ENCODE assay signal across 9 cellular contexts in the genomic region with DNA sequence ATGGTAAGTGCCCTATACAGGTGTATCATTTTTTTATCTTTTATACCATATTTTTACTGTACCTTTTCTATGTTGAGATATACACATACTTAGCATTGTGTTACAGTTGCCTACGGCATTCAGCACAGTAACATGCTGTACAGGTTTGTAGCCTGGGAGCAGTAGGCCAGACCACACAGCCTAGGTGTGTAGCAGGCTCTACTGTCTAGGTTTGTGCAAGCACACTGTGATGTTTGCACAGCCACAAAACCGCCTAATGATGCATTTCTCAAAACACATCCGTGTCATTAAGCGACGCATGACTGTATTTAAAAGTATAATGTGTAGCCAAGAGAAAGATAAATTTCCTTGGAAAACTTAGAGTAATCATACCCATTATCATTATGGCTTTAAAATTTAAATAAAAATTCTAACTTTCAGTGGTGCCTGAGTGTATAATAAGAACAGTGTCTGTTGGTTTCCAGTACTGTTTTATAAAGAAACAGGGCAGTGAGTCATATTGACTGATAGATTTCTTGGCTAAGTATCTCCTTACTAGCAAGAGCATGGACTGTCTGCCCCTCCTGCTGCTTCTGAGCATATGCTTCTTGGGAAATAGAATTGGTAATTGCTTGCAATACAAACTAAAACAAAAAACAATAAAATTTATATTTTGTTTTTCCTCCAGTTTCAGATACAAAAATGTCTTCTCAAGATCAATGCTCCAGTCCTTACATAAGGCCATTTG. TPM values are rescaled to one million over a fixed set of nuclear protein-coding genes. Genes with fewer than 3 reads are reported as not detected.
A peak's percentile ranks its signal among the peaks of the same experiment; 100 is the strongest.
DNase-seq lines count a peak whose midpoint lies in the region; TF ChIP-seq lines count a peak whose summit lies in the region.
"Had no signal": no experiment of that assay in that cellular context is flagged by ENCODE, and none has a peak within 500 bp of the region (broad histone marks: within the 10 kb centered on the region; RNA-seq: fewer than 3 reads in every experiment).

No MANE protein-coding gene starts in this region.

- DNase-seq in HCEC 1CT (peak; percentile 71), adrenal gland (peak in 3 of 7 donors; percentile 44 to 58 (median 55)), fibroblast of villous mesenchyme (ENCODE audit: low read depth) (peak; percentile 59), stomach (no peak), NCI-H187 treated with DMSO at 0.1 percent for 48 hours (lab: John Stamatoyannopoulos, UW) (no peak), kidney glomerular epithelial cell (lab: John Stamatoyannopoulos, UW) (no peak)
- no peak for DNase-seq in activated naive CD4-positive, alpha-beta T cell treated with anti-CD3 and anti-CD28 coated beads, Interleukin-2, amount 10 ng/mL, durations not matched to agents 7 days and 5 days
- no peak for DNase-seq in stimulated activated CD4-positive, alpha-beta T cell treated with anti-CD3 and anti-CD28 coated beads, Interleukin-4, amount 100 ng/mL, for 1 hour

- peaks cover 44% of the 10 kb centered on the region for H3K36me3 Mint-ChIP-seq in activated naive CD4-positive, alpha-beta T cell treated with anti-CD3 and anti-CD28 coated beads, Interleukin-2, amount 10 ng/mL, durations not matched to agents 7 days and 5 days

- CTCF ChIA-PET in activated naive CD4-positive, alpha-beta T cell treated with anti-CD3 and anti-CD28 coated beads, Interleukin-2, amount 10 ng/mL, durations not matched to agents 7 days and 5 days (lab: Charles Lee), result no interaction called here

- H3K27ac Mint-ChIP-seq in activated naive CD4-positive, alpha-beta T cell treated with anti-CD3 and anti-CD28 coated beads, Interleukin-2, amount 10 ng/mL, durations not matched to agents 7 days and 5 days, result no peak overlapping the region
- H3K27ac Mint-ChIP-seq: T-helper 1 cell treated with Interleukin-12 subunit alpha and Interleukin-12 subunit beta and Interleukin-4 antibody, amounts not matched to agents 30 μg/mL and 1 μg/mL, for 36 hours had no signal

- H3K36me3 ChIP-seq in adrenal gland (replicated peaks in 1 of 2), result peaks cover 0 to 21% of the 10 kb centered on the region in 2 donors
- H3K36me3 ChIP-seq in stomach, result peaks cover 5 to 88% (median 65%) of the 10 kb centered on the region in 4 donors

- H3K4me1 Mint-ChIP-seq in activated naive CD4-positive, alpha-beta T cell treated with anti-CD3 and anti-CD28 coated beads, Interleukin-2, amount 10 ng/mL, durations not matched to agents 7 days and 5 days, result no peaks in the 10 kb centered on the region

- H3K27me3 Mint-ChIP-seq in activated naive CD4-positive, alpha-beta T cell treated with anti-CD3 and anti-CD28 coated beads, Interleukin-2, amount 10 ng/mL, durations not matched to agents 7 days and 5 days, result no peaks in the 10 kb centered on the region

- H3K9me3 ChIP-seq in adrenal gland (replicated peaks in 1 of 3) (no peaks in the 10 kb centered on the region), stomach (no peaks in the 10 kb centered on the region)

- H3K4me3 Mint-ChIP-seq in activated naive CD4-positive, alpha-beta T cell treated with anti-CD3 and anti-CD28 coated beads, Interleukin-2, amount 10 ng/mL, durations not matched to agents 7 days and 5 days, result no peak overlapping the region
- H3K4me3 Mint-ChIP-seq: T-helper 1 cell treated with Interleukin-12 subunit alpha and Interleukin-12 subunit beta and Interleukin-4 antibody, amounts not matched to agents 30 μg/mL and 1 μg/mL, for 36 hours had no signal

- no peak for TF ChIP-seq EP300 in stomach (IDR thresholded peaks at IDR 0.05)

- H3K4me3 ChIP-seq in adrenal gland, result no peak overlapping the region
- H3K4me3 ChIP-seq in fibroblast of villous mesenchyme (ENCODE audit: low read depth, low read length), result no peak overlapping the region
- no peak overlapping the region for H3K4me3 ChIP-seq in stomach

- peaks cover 17 to 25% of the 10 kb centered on the region in 2 donors for H3K4me1 ChIP-seq in adrenal gland (replicated peaks in 1 of 2)
- H3K4me1 ChIP-seq in stomach, result peaks cover 6 to 43% (median 19%) of the 10 kb centered on the region in 4 donors

- TF ChIP-seq POLR2A in adrenal gland (IDR thresholded peaks at IDR 0.05), result no peak
- TF ChIP-seq POLR2A in stomach (IDR thresholded peaks at IDR 0.05), result no peak

- H3K27ac ChIP-seq in adrenal gland, result peak overlapping the region; percentile 50 to 81 (median 74)
- peak overlapping the region in 4 of 5 donors; percentile 47 to 75 (median 73) for H3K27ac ChIP-seq in stomach

- WGBS in adrenal gland, 4 donors, result 56 to 82% (median 61%) methylated on average over 5 of the region's 5 CpGs
- 53 to 88% (median 78%) methylated on average over 5 of the region's 5 CpGs for WGBS in stomach, 5 donors

- intact Hi-C loops in adrenal gland (cut with DNase I) (no loop called here), stomach (cut with DNase I; ENCODE audit: low total_unique reads) (no loop called here)

- no peak for TF ChIP-seq CTCF in adrenal gland (IDR thresholded peaks at IDR 0.05)
- no peak for TF ChIP-seq CTCF in fibroblast of villous mesenchyme (IDR thresholded peaks at IDR 0.05; ENCODE audit: insufficient read depth, low read depth, low read length)
- no peak for TF ChIP-seq CTCF in stomach (IDR thresholded peaks at IDR 0.05)

- H3K27me3 ChIP-seq in adrenal gland (no peaks in the 10 kb centered on the region), stomach (no peaks in the 10 kb centered on the region)

- H3K9me3 Mint-ChIP-seq in activated naive CD4-positive, alpha-beta T cell treated with anti-CD3 and anti-CD28 coated beads, Interleukin-2, amount 10 ng/mL, durations not matched to agents 7 days and 5 days, result no peaks in the 10 kb centered on the region
- H3K9me3 Mint-ChIP-seq: T-helper 1 cell treated with Interleukin-12 subunit alpha and Interleukin-12 subunit beta and Interleukin-4 antibody, amounts not matched to agents 30 μg/mL and 1 μg/mL, for 36 hours had no signal

RNA-seq across cellular contexts. Expression of a gene that starts 18.3 kb away (rescaled TPM):
- 1 to 10 TPM; 3.3 to 8.4 (median 6.7) TPM for total RNA-seq in adrenal gland
- 10 to 100 TPM in 2 of 3 donors, 1 to 10 TPM in 1; 8.6 to 25.1 (median 18.0) TPM for polyA plus RNA-seq in adrenal gland
- 1.7 and 1.9 TPM in 2 replicates for total RNA-seq in fibroblast of villous mesenchyme
- 10 to 100 TPM in 4 of 5 donors, 1 to 10 TPM in 1; 7.6 to 24.3 (median 14.9) TPM for total RNA-seq in stomach
- polyA plus RNA-seq in stomach, result 10 to 100 TPM in 2 of 3 donors, 1 to 10 TPM in 1; 9.8 to 13.8 (median 12.1) TPM

RNA-seq across cellular contexts. Expression of a gene that starts 42.7 kb away (rescaled TPM):
- total RNA-seq in adrenal gland, result 10 to 100 TPM; 15.3 to 36.6 (median 25.8) TPM
- 10 to 100 TPM; 22.8 to 33.0 (median 27.8) TPM for polyA plus RNA-seq in adrenal gland
- total RNA-seq in fibroblast of villous mesenchyme, result 15.8 and 16.8 TPM in 2 replicates
- 100 to 1,000 TPM in 1 of 5 donors, 10 to 100 TPM in 3, 1 to 10 TPM in 1; 6.4 to 151 (median 25.0) TPM for total RNA-seq in stomach
- polyA plus RNA-seq in stomach, result 10 to 100 TPM in 1 of 3 donors, 1 to 10 TPM in 2; 8.7 to 17.1 (median 9.2) TPM

Comparison
In these comparisons a context has a peak if more than half of its experiments do, and no peak if none do; other contexts are left out.
1. DNase-seq: peak in HCEC 1CT (single experiment) and fibroblast of villous mesenchyme (single experiment); none in stomach (single experiment), NCI-H187 treated with DMSO at 0.1 percent for 48 hours (single experiment), activated naive CD4-positive, alpha-beta T cell treated with anti-CD3 and anti-CD28 coated beads, Interleukin-2, amount 10 ng/mL, durations not matched to agents 7 days and 5 days (single experiment), kidney glomerular epithelial cell (single experiment) and stimulated activated CD4-positive, alpha-beta T cell treated with anti-CD3 and anti-CD28 coated beads, Interleukin-4, amount 100 ng/mL, for 1 hour (single experiment).